In the genomic region with DNA sequence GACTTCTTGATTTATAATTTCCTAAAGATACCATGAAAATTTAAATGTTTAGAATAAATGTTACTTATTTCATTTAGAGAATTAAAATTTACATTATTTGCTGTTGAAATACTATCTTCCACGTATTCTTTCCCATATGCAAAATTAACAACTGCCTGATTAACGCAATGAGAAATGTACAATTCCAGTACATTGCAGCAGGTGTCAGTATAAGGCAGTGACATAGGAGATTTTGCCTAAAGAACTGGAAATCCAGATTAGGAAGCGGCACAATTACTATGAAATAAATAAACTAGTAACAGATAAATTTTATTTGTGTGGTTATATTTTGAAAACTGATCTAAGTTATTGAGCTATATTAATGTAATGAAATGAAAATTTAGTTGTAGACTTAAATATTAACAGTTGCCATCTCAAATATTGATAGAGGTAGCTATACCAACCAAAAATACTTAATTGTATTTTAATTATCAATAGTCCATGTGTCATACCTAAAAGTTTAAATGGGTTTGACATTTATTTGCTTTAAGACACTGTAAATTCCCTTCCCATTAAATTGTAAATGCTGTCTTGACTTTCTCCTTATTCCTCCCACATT, we compare ENCODE assay signal across 8 cellular contexts.
A peak's percentile ranks its signal among the peaks of the same experiment; 100 is the strongest.
DNase-seq lines count a peak whose midpoint lies in the region; ATAC-seq and TF ChIP-seq lines count a peak whose summit lies in the region.

No MANE protein-coding gene starts in this region.

- intact Hi-C loops in breast epithelium (cut with DNase I; ENCODE audit: low total_unique reads) (no loop called here), lower lobe of right lung (cut with DNase I) (no loop called here)

- H3K27me3 ChIP-seq in breast epithelium (no peaks in the 10 kb centered on the region), lower lobe of right lung (ENCODE audit: low read depth) (no peaks in the 10 kb centered on the region)

- no peak overlapping the region for H3K27ac ChIP-seq in breast epithelium
- no peak overlapping the region for H3K27ac ChIP-seq in lower lobe of right lung

- H3K4me3 ChIP-seq in breast epithelium = no peak overlapping the region
- H3K4me3 ChIP-seq in lower lobe of right lung = no peak overlapping the region

- ATAC-seq in lower lobe of right lung = no peak
- ATAC-seq in HG03565 (IDR thresholded peaks at IDR 0.05; ENCODE audit: unreplicated experiment) = no peak

- no peak for TF ChIP-seq POLR2A in breast epithelium (IDR thresholded peaks at IDR 0.05)

- H3K4me1 ChIP-seq in breast epithelium (no peaks in the 10 kb centered on the region), lower lobe of right lung (peaks cover 28% of the 10 kb centered on the region)

- H3K36me3 ChIP-seq in breast epithelium = no peaks in the 10 kb centered on the region
- H3K36me3 ChIP-seq in lower lobe of right lung = peaks cover 7% of the 10 kb centered on the region

- H3K9me3 ChIP-seq in breast epithelium (no peaks in the 10 kb centered on the region), lower lobe of right lung (no peaks in the 10 kb centered on the region)

- TF ChIP-seq CTCF in breast epithelium (IDR thresholded peaks at IDR 0.05) (peak; percentile 60 to 84 (median 64)), lower lobe of right lung (IDR thresholded peaks at IDR 0.05) (peak; percentile 62)

- DNase-seq in AG20443 (ENCODE audit: low spot score) (peak; percentile 9), H4 (ENCODE audit: low spot score) (peak; percentile 19), NCI-H748 (lab: John Stamatoyannopoulos, UW; ENCODE audit: unreplicated experiment) (peak; percentile 71), breast epithelium (ENCODE audit: low spot score in 2 of 2) (no peak), lower lobe of right lung (no peak), GM19240 (ENCODE audit: insufficient read length, low spot score) (no peak)
- no peak for DNase-seq in activated naive CD4-positive, alpha-beta T cell treated with anti-CD3 and anti-CD28 coated beads, Interleukin-2, amount 50 U/mL, for 16 hours

Comparison
In these comparisons a context has a peak if more than half of its experiments do, and no peak if none do; other contexts are left out.
1. DNase-seq: peak in AG20443 (single experiment), H4 (single experiment) and NCI-H748 (single experiment); none in breast epithelium (0 of 2), lower lobe of right lung (single experiment), activated naive CD4-positive, alpha-beta T cell treated with anti-CD3 and anti-CD28 coated beads, Interleukin-2, amount 50 U/mL, for 16 hours (single experiment) and GM19240 (single experiment).